Comparison of ENCODE assay signal across 17 cellular contexts in genomic region chr10:10644317-10645111, GRCh38.
DNase-seq lines count a peak whose midpoint lies in the region; ATAC-seq and TF ChIP-seq lines count a peak whose summit lies in the region.
"Had no signal": no experiment of that assay in that cellular context is flagged by ENCODE, and none has a peak within 500 bp of the region (broad histone marks: within the 10 kb centered on the region; RNA-seq: fewer than 3 reads in every experiment).

No MANE protein-coding gene starts in this region.

- no peaks in the 10 kb centered on the region for H3K4me1 Mint-ChIP-seq in T-helper 2 cell treated with Interferon-gamma antibody and Interleukin-4, amounts not matched to agents 5 μg/mL and 100 μg/mL, for 36 hours (ENCODE audit: low read depth)
- H3K4me1 Mint-ChIP-seq: activated CD4-positive, alpha-beta memory T cell treated with anti-CD3 and anti-CD28 coated beads, Interleukin-2, amount 10 ng/mL, durations not matched to agents 7 days and 5 days; immature natural killer cell had no signal

- ATAC-seq in Right ventricle myocardium inferior = peak; percentile 74

- H3K27ac Mint-ChIP-seq in T-helper 2 cell treated with Interferon-gamma antibody and Interleukin-4, amounts not matched to agents 5 μg/mL and 100 μg/mL, for 36 hours = no peak overlapping the region
- H3K27ac Mint-ChIP-seq: activated CD4-positive, alpha-beta memory T cell treated with anti-CD3 and anti-CD28 coated beads, Interleukin-2, amount 10 ng/mL, durations not matched to agents 7 days and 5 days; immature natural killer cell had no signal

- DNase-seq in Right ventricle myocardium inferior (ENCODE audit: missing footprints) (peak; percentile 50), cardiac septum (ENCODE audit: low spot score) (no peak), fibroblast of mammary gland (ENCODE audit: low read depth) (peak; percentile 96), occipital lobe (lab: John Stamatoyannopoulos, UW) (peak; percentile 54), A172 (ENCODE audit: low spot score) (no peak), SIG-M5 treated with dmso at 0.1 percent for 504 hours (lab: John Stamatoyannopoulos, UW; ENCODE audit: unreplicated experiment) (no peak), HT-29 (ENCODE audit: low spot score) (no peak)
- DNase-seq in T-helper 2 cell treated with Interferon-gamma antibody and Interleukin-4, amounts not matched to agents 5 μg/mL and 100 μg/mL, for 36 hours (ENCODE audit: low spot score) = no peak
- DNase-seq: activated CD4-positive, alpha-beta memory T cell treated with anti-CD3 and anti-CD28 coated beads, Interleukin-2, amount 10 ng/mL, durations not matched to agents 7 days and 5 days; activated effector memory CD4-positive, alpha-beta T cell treated with anti-CD3 and anti-CD28 coated beads, Interleukin-2, amount 50 U/mL, for 16 hours; cortex of kidney; GF-D8; immature natural killer cell; MV-4-11; NCI-H2227 treated with DMSO at 0.1 percent for 48 hours; sigmoid colon; T1000 had no signal

- no peaks in the 10 kb centered on the region for H3K36me3 Mint-ChIP-seq in T-helper 2 cell treated with Interferon-gamma antibody and Interleukin-4, amounts not matched to agents 5 μg/mL and 100 μg/mL, for 36 hours (ENCODE audit: low read depth)
- H3K36me3 Mint-ChIP-seq: immature natural killer cell had no signal

- no peak for TF ChIP-seq CTCF in fibroblast of mammary gland (conservative IDR thresholded peaks at IDR 0.05; ENCODE audit: control insufficient read depth, insufficient read depth, low read depth, low read length)

- no peak overlapping the region for H3K4me3 Mint-ChIP-seq in T-helper 2 cell treated with Interferon-gamma antibody and Interleukin-4, amounts not matched to agents 5 μg/mL and 100 μg/mL, for 36 hours
- H3K4me3 Mint-ChIP-seq: activated CD4-positive, alpha-beta memory T cell treated with anti-CD3 and anti-CD28 coated beads, Interleukin-2, amount 10 ng/mL, durations not matched to agents 7 days and 5 days; immature natural killer cell had no signal

- no peaks in the 10 kb centered on the region for H3K27me3 Mint-ChIP-seq in T-helper 2 cell treated with Interferon-gamma antibody and Interleukin-4, amounts not matched to agents 5 μg/mL and 100 μg/mL, for 36 hours (ENCODE audit: low read depth)

- intact Hi-C loops in Right ventricle myocardium inferior (cut with DNase I) (loop anchor here (10.0 kb wide), 1 partner anchor 150 kb away; no protein-coding TSS in a partner anchor), cardiac septum (cut with DNase I) (no loop called here)

- no peak overlapping the region for H3K4me3 ChIP-seq in fibroblast of mammary gland (ENCODE audit: control insufficient read depth, low read depth, low read length)
- H3K4me3 ChIP-seq: sigmoid colon had no signal

- no peaks in the 10 kb centered on the region for H3K9me3 Mint-ChIP-seq in T-helper 2 cell treated with Interferon-gamma antibody and Interleukin-4, amounts not matched to agents 5 μg/mL and 100 μg/mL, for 36 hours
- H3K9me3 Mint-ChIP-seq: activated CD4-positive, alpha-beta memory T cell treated with anti-CD3 and anti-CD28 coated beads, Interleukin-2, amount 10 ng/mL, durations not matched to agents 7 days and 5 days had no signal

Comparison
In these comparisons a context has a peak if more than half of its experiments do, and no peak if none do; other contexts are left out.
1. DNase-seq: peak in Right ventricle myocardium inferior (single experiment), fibroblast of mammary gland (single experiment) and occipital lobe (single experiment); none in cardiac septum (single experiment), A172 (single experiment), SIG-M5 treated with dmso at 0.1 percent for 504 hours (single experiment), HT-29 (single experiment) and T-helper 2 cell treated with Interferon-gamma antibody and Interleukin-4, amounts not matched to agents 5 μg/mL and 100 μg/mL, for 36 hours (single experiment).